Comparison of ENCODE assay signal across 7 cellular contexts in genomic region chr17:19062718-19063325, GRCh38. TPM values are rescaled to one million over a fixed set of nuclear protein-coding genes. Genes with fewer than 3 reads are reported as not detected.
A peak's percentile ranks its signal among the peaks of the same experiment; 100 is the strongest.
DNase-seq lines count a peak whose midpoint lies in the region; ATAC-seq lines count a peak whose summit lies in the region.
"Not testable (repeated sequence)": the region's sequence is repeated elsewhere in the genome, so short reads cannot be mapped to it uniquely, and the experiment has no call there.

No MANE protein-coding gene starts in this region.

- H3K4me3 Mint-ChIP-seq in effector memory CD8-positive, alpha-beta T cell = peak overlapping the region in 1 of 2 donors; percentile 78
- peak overlapping the region in 3 of 8 donors; percentile 86 to 92 (median 87) for H3K4me3 Mint-ChIP-seq in naive B cell

- H3K27ac Mint-ChIP-seq in effector memory CD8-positive, alpha-beta T cell = peak overlapping the region; percentile 92 to 96
- H3K27ac Mint-ChIP-seq in naive B cell = peak overlapping the region in 1 of 6 donors; percentile 98

- H3K9me3 Mint-ChIP-seq in effector memory CD8-positive, alpha-beta T cell; naive B cell: not testable (repeated sequence)

- ATAC-seq in GM18861 (IDR thresholded peaks at IDR 0.05; ENCODE audit: unreplicated experiment) (peak; percentile 59), GM19468 (IDR thresholded peaks at IDR 0.05; ENCODE audit: extremely low read depth, unreplicated experiment) (peak; percentile 9), HG02610 (IDR thresholded peaks at IDR 0.05; ENCODE audit: unreplicated experiment) (peak; percentile 70), HG03196 (IDR thresholded peaks at IDR 0.05; ENCODE audit: unreplicated experiment) (peak; percentile 53), SK-N-SH treated with all-trans-retinoic acid at 6 μM for 48 hours (peak; percentile 96), naive B cell (ENCODE audit: low read depth in 2 of 2) (peak; percentile 49 to 60)
- ATAC-seq in effector memory CD8-positive, alpha-beta T cell (replicated peaks) = peak; percentile 69

- H3K27me3 Mint-ChIP-seq in effector memory CD8-positive, alpha-beta T cell; naive B cell: not testable (repeated sequence)

- H3K36me3 Mint-ChIP-seq in effector memory CD8-positive, alpha-beta T cell (ENCODE audit: insufficient read depth) = peaks cover 13% of the 10 kb centered on the region
- H3K36me3 Mint-ChIP-seq in naive B cell = not testable (repeated sequence)

- DNase-seq in effector memory CD8-positive, alpha-beta T cell; naive B cell: not testable (repeated sequence)

- not testable (repeated sequence) for H3K4me1 Mint-ChIP-seq in effector memory CD8-positive, alpha-beta T cell (ENCODE audit: low read depth in 2 of 2); naive B cell

RNA-seq across cellular contexts. Expression of gene GRAP, which starts 16.1 kb away (rescaled TPM):
- polyA plus RNA-seq in naive B cell (ENCODE audit: low read depth in 6 of 6) = 10 to 100 TPM; 46.2 to 90.5 (median 52.6) TPM

RNA-seq across cellular contexts. Expression of gene FAM83G, which starts 58.3 kb away (rescaled TPM):
- 1 to 10 TPM; 2.5 to 4.4 (median 2.9) TPM for polyA plus RNA-seq in naive B cell (ENCODE audit: low read depth in 6 of 6)

Comparison
In these comparisons a context has a peak if more than half of its experiments do, and no peak if none do; other contexts are left out.
1. ATAC-seq: peak in every context shown above with its lines; median percentile 96 in SK-N-SH treated with all-trans-retinoic acid at 6 μM for 48 hours; 70 in HG02610; 69 in effector memory CD8-positive, alpha-beta T cell; 59 in GM18861; 54 in naive B cell; 53 in HG03196; 9 in GM19468.